ENCODE assay signal across 6 cellular contexts in the genomic region with DNA sequence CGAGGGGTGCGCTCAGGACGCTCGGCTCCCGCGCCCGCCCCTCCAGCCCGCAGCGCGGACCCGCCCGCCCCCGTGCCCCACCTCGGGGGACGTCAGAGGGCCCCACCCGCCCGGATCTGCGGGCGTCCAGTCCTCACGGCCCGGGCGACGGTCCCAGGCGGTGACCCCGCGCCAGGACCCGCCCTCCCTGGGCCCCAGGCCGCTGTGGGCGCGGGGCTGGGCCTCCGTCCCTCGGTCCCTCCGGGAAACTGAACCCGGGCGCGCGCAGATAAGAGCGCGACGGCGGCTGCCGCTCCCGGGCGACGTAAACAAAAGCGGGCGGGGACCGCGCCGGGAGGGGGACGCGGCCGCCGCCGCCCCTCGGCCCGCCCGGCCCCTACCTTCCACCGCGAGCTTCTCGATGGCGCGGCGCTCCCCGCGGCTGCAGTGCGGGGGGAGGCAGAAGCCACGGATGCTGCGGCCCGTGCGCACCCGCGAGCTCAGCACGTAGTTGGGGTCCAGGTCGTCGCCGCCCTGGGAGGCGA. TPM values are rescaled to one million over a fixed set of nuclear protein-coding genes. Genes with fewer than 3 reads are reported as not detected.
A peak's percentile ranks its signal among the peaks of the same experiment; 100 is the strongest.
DNase-seq lines count a peak whose midpoint lies in the region; ATAC-seq and TF ChIP-seq lines count a peak whose summit lies in the region.

No MANE protein-coding gene starts in this region.

- H3K4me3 Mint-ChIP-seq in activated T-cell treated with anti-CD3 and anti-CD28 coated beads, Interleukin-2, amount 50 U/mL, for 24 hours = peak overlapping the region; percentile 47
- peak overlapping the region; percentile 50 for H3K4me3 Mint-ChIP-seq in stimulated activated effector memory CD8-positive, alpha-beta T cell treated with anti-CD3 and anti-CD28 coated beads, Interleukin-12 subunit alpha, Interleukin-12 subunit beta, amount 100 ng/mL, for 72 hours

- no peak overlapping the region for H3K27ac Mint-ChIP-seq in activated T-cell treated with anti-CD3 and anti-CD28 coated beads, Interleukin-2, amount 50 U/mL, for 24 hours
- H3K27ac Mint-ChIP-seq in stimulated activated effector memory CD8-positive, alpha-beta T cell treated with anti-CD3 and anti-CD28 coated beads, Interleukin-12 subunit alpha, Interleukin-12 subunit beta, amount 100 ng/mL, for 72 hours = no peak overlapping the region

- DNase-seq in activated T-cell treated with anti-CD3 and anti-CD28 coated beads, Interleukin-2, amount 50 U/mL, for 24 hours = no peak
- DNase-seq in activated T-cell treated with anti-CD3 and anti-CD28 coated beads, Interleukin-2, amount 50 U/mL, for 48 hours = no peak
- DNase-seq in fibroblast of the aortic adventitia (ENCODE audit: low read depth) = no peak
- no peak for DNase-seq in stimulated activated effector memory CD8-positive, alpha-beta T cell treated with anti-CD3 and anti-CD28 coated beads, Interleukin-12 subunit alpha, Interleukin-12 subunit beta, amount 100 ng/mL, for 72 hours (ENCODE audit: low spot score in 2 of 2)
- no peak for DNase-seq in NCI-H2029 treated with DMSO at 0.1 percent for 48 hours (lab: John Stamatoyannopoulos, UW)

- no peaks in the 10 kb centered on the region for H3K9me3 Mint-ChIP-seq in activated T-cell treated with anti-CD3 and anti-CD28 coated beads, Interleukin-2, amount 50 U/mL, for 24 hours
- H3K9me3 Mint-ChIP-seq in stimulated activated effector memory CD8-positive, alpha-beta T cell treated with anti-CD3 and anti-CD28 coated beads, Interleukin-12 subunit alpha, Interleukin-12 subunit beta, amount 100 ng/mL, for 72 hours = no peaks in the 10 kb centered on the region

- no peak for TF ChIP-seq CTCF in fibroblast of the aortic adventitia (IDR thresholded peaks at IDR 0.05; ENCODE audit: insufficient read depth, low read length)

- H3K27me3 Mint-ChIP-seq in activated T-cell treated with anti-CD3 and anti-CD28 coated beads, Interleukin-2, amount 50 U/mL, for 24 hours = peaks cover 26% of the 10 kb centered on the region

- H3K4me1 Mint-ChIP-seq in activated T-cell treated with anti-CD3 and anti-CD28 coated beads, Interleukin-2, amount 50 U/mL, for 24 hours (ENCODE audit: low read depth) = peaks cover 11% of the 10 kb centered on the region
- H3K4me1 Mint-ChIP-seq in stimulated activated effector memory CD8-positive, alpha-beta T cell treated with anti-CD3 and anti-CD28 coated beads, Interleukin-12 subunit alpha, Interleukin-12 subunit beta, amount 100 ng/mL, for 72 hours = peaks cover 10% of the 10 kb centered on the region

- H3K36me3 Mint-ChIP-seq in activated T-cell treated with anti-CD3 and anti-CD28 coated beads, Interleukin-2, amount 50 U/mL, for 24 hours (ENCODE audit: low read depth) = no peaks in the 10 kb centered on the region
- peaks cover 7% of the 10 kb centered on the region for H3K36me3 Mint-ChIP-seq in stimulated activated effector memory CD8-positive, alpha-beta T cell treated with anti-CD3 and anti-CD28 coated beads, Interleukin-12 subunit alpha, Interleukin-12 subunit beta, amount 100 ng/mL, for 72 hours

- H3K4me3 ChIP-seq in fibroblast of the aortic adventitia (ENCODE audit: low read depth, low read length) = peak overlapping the region; percentile 60

- peak; percentile 3 for ATAC-seq in stimulated activated effector memory CD8-positive, alpha-beta T cell treated with anti-CD3 and anti-CD28 coated beads, Interleukin-12 subunit alpha, Interleukin-12 subunit beta, amount 100 ng/mL, for 72 hours
- no peak for ATAC-seq in HG03565 (IDR thresholded peaks at IDR 0.05; ENCODE audit: unreplicated experiment)

RNA-seq across cellular contexts. Expression of a gene that starts 1.1 kb away (rescaled TPM):
- 17.6 and 29.3 TPM in 2 replicates for total RNA-seq in fibroblast of the aortic adventitia (ENCODE audit: low replicate concordance)

RNA-seq across cellular contexts. Expression of a gene that starts 7.5 kb away (rescaled TPM):
- 4.7 and 9.2 TPM in 2 replicates for total RNA-seq in fibroblast of the aortic adventitia (ENCODE audit: low replicate concordance)

RNA-seq across cellular contexts. Expression of a gene that starts 41.0 kb away (rescaled TPM):
- total RNA-seq in fibroblast of the aortic adventitia (ENCODE audit: low replicate concordance) = 20.9 and 37.9 TPM in 2 replicates

RNA-seq across cellular contexts. Expression of a gene that starts 41.3 kb away (rescaled TPM):
- total RNA-seq in fibroblast of the aortic adventitia (ENCODE audit: low replicate concordance) = 5.6 and 23.6 TPM in 2 replicates
